11 cellular contexts compared by ENCODE assay signal in genomic region chr7:134619627-134620331, GRCh38. TPM values are rescaled to one million over a fixed set of nuclear protein-coding genes. Genes with fewer than 3 reads are reported as not detected.
DNase-seq lines count a peak whose midpoint lies in the region; ATAC-seq and TF ChIP-seq lines count a peak whose summit lies in the region.
"Had no signal": no experiment of that assay in that cellular context is flagged by ENCODE, and none has a peak within 500 bp of the region (broad histone marks: within the 10 kb centered on the region; RNA-seq: fewer than 3 reads in every experiment).

No MANE protein-coding gene starts in this region.

- H3K27ac ChIP-seq in RWPE1 = no peak overlapping the region
- no peak overlapping the region for H3K27ac ChIP-seq in caudate nucleus (ENCODE audit: low read depth, low read length)
- H3K27ac ChIP-seq: thyroid gland had no signal

- H3K27ac Mint-ChIP-seq in activated T-cell treated with anti-CD3 and anti-CD28 coated beads, Interleukin-2, amount 50 U/mL, for 72 hours = no peak overlapping the region
- H3K27ac Mint-ChIP-seq: B cell had no signal

- peaks cover 0 to 2% of the 10 kb centered on the region in 2 donors for H3K36me3 Mint-ChIP-seq in activated T-cell treated with anti-CD3 and anti-CD28 coated beads, Interleukin-2, amount 50 U/mL, for 72 hours (ENCODE audit: insufficient read depth in 2 of 2)

- peaks cover 0 to 3% of the 10 kb centered on the region in 2 donors for H3K9me3 Mint-ChIP-seq in activated T-cell treated with anti-CD3 and anti-CD28 coated beads, Interleukin-2, amount 50 U/mL, for 72 hours
- H3K9me3 Mint-ChIP-seq: neural crest cell had no signal

- H3K27me3 ChIP-seq in BE2C = peaks cover 56% of the 10 kb centered on the region
- H3K27me3 ChIP-seq: thyroid gland had no signal

- ATAC-seq in activated T-cell treated with anti-CD3 and anti-CD28 coated beads, Interleukin-2, amount 50 U/mL, for 72 hours (replicated peaks in 1 of 2) = peak; percentile 60 to 66

- CTCF ChIA-PET in RWPE1 (lab: Yijun Ruan, JAX) = interaction anchor here (0.8 kb wide), 2 partner anchors 105 to 132 kb away, joined by 3 to 6 read pairs; no protein-coding TSS in a partner anchor

- no peaks in the 10 kb centered on the region for H3K4me1 ChIP-seq in BE2C
- H3K4me1 ChIP-seq: thyroid gland had no signal

- TF ChIP-seq CTCF in RWPE1 (conservative IDR thresholded peaks at IDR 0.05; ENCODE audit: low read depth) = no peak
- TF ChIP-seq CTCF in BE2C (IDR thresholded peaks at IDR 0.05; ENCODE audit: low read depth, low read length) = no peak

- H3K36me3 ChIP-seq in BE2C = no peaks in the 10 kb centered on the region
- H3K36me3 ChIP-seq: thyroid gland had no signal

- H3K4me3 ChIP-seq in BE2C (ENCODE audit: low read depth, low read length) = no peak overlapping the region
- H3K4me3 ChIP-seq: thyroid gland had no signal

- H3K4me3 Mint-ChIP-seq in activated T-cell treated with anti-CD3 and anti-CD28 coated beads, Interleukin-2, amount 50 U/mL, for 72 hours = no peak overlapping the region
- H3K4me3 Mint-ChIP-seq: B cell, neural crest cell had no signal

- DNase-seq in activated T-cell treated with anti-CD3 and anti-CD28 coated beads, Interleukin-2, amount 50 U/mL, for 72 hours = no peak
- DNase-seq in activated T-cell treated with anti-CD3 and anti-CD28 coated beads for 4 hours (no peak), RWPE1 (ENCODE audit: low spot score) (peak; percentile 59), fibroblast of peridontal ligament (ENCODE audit: extremely low read depth) (peak; percentile 94), stromal cell of bone marrow (ENCODE audit: low read depth) (peak; percentile 97), caudate nucleus (lab: John Stamatoyannopoulos, UW) (no peak), BE2C (no peak)
- no peak for DNase-seq in stimulated activated CD4-positive, alpha-beta T cell treated with anti-CD3 and anti-CD28 coated beads, Interleukin-2, amount 100 ng/mL, for 24 hours
- DNase-seq: thyroid gland had no signal

- H3K4me1 Mint-ChIP-seq in activated T-cell treated with anti-CD3 and anti-CD28 coated beads, Interleukin-2, amount 50 U/mL, for 72 hours (ENCODE audit: low read depth) = peaks cover 16% of the 10 kb centered on the region
- H3K4me1 Mint-ChIP-seq: B cell, neural crest cell had no signal

- no peaks in the 10 kb centered on the region; the same call in 1 of the 2 replicates for H3K9me3 ChIP-seq in BE2C
- H3K9me3 ChIP-seq: thyroid gland had no signal

- peaks cover 56% of the 10 kb centered on the region for H3K27me3 Mint-ChIP-seq in activated T-cell treated with anti-CD3 and anti-CD28 coated beads, Interleukin-2, amount 50 U/mL, for 72 hours (ENCODE audit: low read depth)

- POLR2A ChIA-PET in RWPE1 (lab: Yijun Ruan, JAX; ENCODE audit: low non-redundant PET) = no interaction called here

RNA-seq across cellular contexts. Expression of gene BPGM, which starts 26.9 kb away (rescaled TPM):
- total RNA-seq in activated T-cell treated with anti-CD3 and anti-CD28 coated beads, Interleukin-2, amount 50 U/mL, for 72 hours = 10 to 100 TPM; 22.3 to 27.7 TPM
- polyA plus RNA-seq in BE2C (2012; ENCODE audit: insufficient read depth, insufficient read length, low read depth) = 30.0 TPM

Comparison
In these comparisons a context has a peak if more than half of its experiments do, and no peak if none do; other contexts are left out.
1. DNase-seq: peak in RWPE1 (single experiment), fibroblast of peridontal ligament (single experiment) and stromal cell of bone marrow (single experiment); none in activated T-cell treated with anti-CD3 and anti-CD28 coated beads, Interleukin-2, amount 50 U/mL, for 72 hours (0 of 2), activated T-cell treated with anti-CD3 and anti-CD28 coated beads for 4 hours (single experiment), caudate nucleus (0 of 61), BE2C (single experiment) and stimulated activated CD4-positive, alpha-beta T cell treated with anti-CD3 and anti-CD28 coated beads, Interleukin-2, amount 100 ng/mL, for 24 hours (0 of 2).